Comparison of ENCODE assay signal across 8 cellular contexts in genomic region chr9:14320272-14321245, GRCh38. TPM values are rescaled to one million over a fixed set of nuclear protein-coding genes. Genes with fewer than 3 reads are reported as not detected.
DNase-seq lines count a peak whose midpoint lies in the region; ATAC-seq, FAIRE-seq and TF ChIP-seq lines count a peak whose summit lies in the region.

No MANE protein-coding gene starts in this region.

- no peaks in the 10 kb centered on the region for H3K9me3 Mint-ChIP-seq in activated naive CD8-positive, alpha-beta T cell (ENCODE audit: low read depth)
- peaks cover 4% of the 10 kb centered on the region for H3K9me3 Mint-ChIP-seq in activated naive CD8-positive, alpha-beta T cell treated with anti-CD3 and anti-CD28 coated beads for 36 hours
- no peaks in the 10 kb centered on the region for H3K9me3 Mint-ChIP-seq in nephron

- FAIRE-seq in endothelial cell of umbilical vein (lab: Jason Lieb, UNC), result peak; percentile 28

- H3K9me3 ChIP-seq in Panc1 (ENCODE audit: control insufficient read depth, insufficient read depth, low read depth, low read length), result no peaks in the 10 kb centered on the region
- no peaks in the 10 kb centered on the region for H3K9me3 ChIP-seq in endothelial cell of umbilical vein (replicated peaks; ENCODE audit: control insufficient read depth, insufficient read depth, low read length)

- CTCF ChIA-PET in Panc1 (lab: Charles Lee) (no interaction called here), endothelial cell of umbilical vein (lab: Charles Lee) (interaction anchor here (0.7 to 4.2 kb wide), 2 partner anchors 32 to 79 kb away, joined by 5 to 25 read pairs; no protein-coding TSS in a partner anchor)

- H3K27me3 Mint-ChIP-seq in activated naive CD8-positive, alpha-beta T cell, result peaks cover 43% of the 10 kb centered on the region
- H3K27me3 Mint-ChIP-seq in activated naive CD8-positive, alpha-beta T cell treated with anti-CD3 and anti-CD28 coated beads for 36 hours, result peaks cover 77% of the 10 kb centered on the region
- H3K27me3 Mint-ChIP-seq in nephron (ENCODE audit: low read depth), result peaks cover 4% of the 10 kb centered on the region

- H3K27ac Mint-ChIP-seq in activated naive CD8-positive, alpha-beta T cell, result no peak overlapping the region
- no peak overlapping the region for H3K27ac Mint-ChIP-seq in activated naive CD8-positive, alpha-beta T cell treated with anti-CD3 and anti-CD28 coated beads for 36 hours
- H3K27ac Mint-ChIP-seq in nephron, result peak overlapping the region; percentile 95 to 99 (median 98)

- peaks cover 34% of the 10 kb centered on the region for H3K79me2 ChIP-seq in endothelial cell of umbilical vein (ENCODE audit: control insufficient read depth, insufficient read depth, low read length)

- ATAC-seq in Panc1 (no peak), HG02981 (IDR thresholded peaks at IDR 0.05; ENCODE audit: unreplicated experiment) (no peak), HG03460 (IDR thresholded peaks at IDR 0.05; ENCODE audit: unreplicated experiment) (no peak)

- TF ChIP-seq CTCF in Panc1 (IDR thresholded peaks at IDR 0.05) (no peak), endothelial cell of umbilical vein (IDR thresholded peaks at IDR 0.05; ENCODE audit: extremely low read depth in 1 of 2, insufficient read depth in 1 of 2, low read depth in 1 of 2, low read length in 2 of 2) (no peak), nephron (IDR thresholded peaks at IDR 0.05; ENCODE audit: unreplicated experiment in 3 of 3) (no peak)

- H3K4me3 ChIP-seq in Panc1 (ENCODE audit: low read depth in 2 of 2, low read length in 2 of 2) (peak overlapping the region; percentile 48 to 53), endothelial cell of umbilical vein (replicated peaks in 1 of 3; ENCODE audit: insufficient read depth in 1 of 3, low read depth in 1 of 3, low read length in 3 of 3) (peak overlapping the region; percentile 32 to 91 (median 44))

- POLR2A ChIA-PET in Panc1 (lab: Charles Lee) (interaction anchor here (0.6 kb wide), 1 partner anchor 1526 kb away, joined by 8 read pairs; no protein-coding TSS in a partner anchor), endothelial cell of umbilical vein (lab: Charles Lee) (no interaction called here)

- peaks cover 17% of the 10 kb centered on the region for H3K4me1 Mint-ChIP-seq in activated naive CD8-positive, alpha-beta T cell (ENCODE audit: low read depth)
- H3K4me1 Mint-ChIP-seq in activated naive CD8-positive, alpha-beta T cell treated with anti-CD3 and anti-CD28 coated beads for 36 hours, result peaks cover 24% of the 10 kb centered on the region
- H3K4me1 Mint-ChIP-seq in nephron, result peaks cover 61% of the 10 kb centered on the region

- H3K9me1 ChIP-seq in endothelial cell of umbilical vein (replicated peaks; ENCODE audit: control insufficient read depth, extremely low read depth, insufficient read depth, low read length), result no peaks in the 10 kb centered on the region

- in situ Hi-C loops in Panc1 (cut with HindIII; ENCODE audit: low pct_unique_long_range_greater_than_20kb, low sequenced_read_pairs), result no loop called here

- H4K20me1 ChIP-seq in endothelial cell of umbilical vein (replicated peaks; ENCODE audit: control insufficient read depth, extremely low read depth, insufficient read depth, low read length), result no peaks in the 10 kb centered on the region

- no TSS peak for BruUV-seq in Panc1 (replicated peaks; lab: Mats Ljungman, UMichigan)
- no TSS peak for BruUV-seq in endothelial cell of umbilical vein (replicated peaks; lab: Mats Ljungman, UMichigan)

- no peaks in the 10 kb centered on the region for H3K36me3 Mint-ChIP-seq in activated naive CD8-positive, alpha-beta T cell
- no peaks in the 10 kb centered on the region for H3K36me3 Mint-ChIP-seq in activated naive CD8-positive, alpha-beta T cell treated with anti-CD3 and anti-CD28 coated beads for 36 hours
- no peaks in the 10 kb centered on the region for H3K36me3 Mint-ChIP-seq in nephron (ENCODE audit: low read depth)

- peaks cover 4% of the 10 kb centered on the region for H3K4me1 ChIP-seq in Panc1 (ENCODE audit: control insufficient read depth, insufficient read depth, low read length)
- peaks cover 71% of the 10 kb centered on the region for H3K4me1 ChIP-seq in endothelial cell of umbilical vein (ENCODE audit: control insufficient read depth, extremely low read depth, insufficient read depth, low read length)

- H3K4me3 Mint-ChIP-seq in activated naive CD8-positive, alpha-beta T cell, result peak overlapping the region; percentile 74
- no peak overlapping the region for H3K4me3 Mint-ChIP-seq in activated naive CD8-positive, alpha-beta T cell treated with anti-CD3 and anti-CD28 coated beads for 36 hours
- peak overlapping the region; percentile 91 to 99 (median 95) for H3K4me3 Mint-ChIP-seq in nephron

- peak overlapping the region; percentile 64 for H2AFZ ChIP-seq in endothelial cell of umbilical vein (ENCODE audit: low read depth, low read length)

- dilution Hi-C loops in endothelial cell of umbilical vein (cut with MboI; ENCODE audit: extremely low pct_ligation_motif_present, low sequenced_read_pairs), result no loop called here

- DNase-seq in activated naive CD8-positive, alpha-beta T cell treated with anti-CD3 and anti-CD28 coated beads for 36 hours, result no peak
- DNase-seq in Panc1 (ENCODE audit: low read depth, low spot score) (no peak), endothelial cell of umbilical vein (ENCODE audit: low read depth, low spot score) (peak; percentile 82)
- no peak for DNase-seq in stimulated activated CD4-positive, alpha-beta T cell treated with anti-CD3 and anti-CD28 coated beads, Interleukin-2, amount 100 ng/mL, for 48 hours

- TF ChIP-seq POLR2A in endothelial cell of umbilical vein (IDR thresholded peaks at IDR 0.05; ENCODE audit: low read depth, low read length), result peak; percentile 36

- H3K27me3 ChIP-seq in Panc1 (ENCODE audit: control insufficient read depth, insufficient read depth, low read length) (no peaks in the 10 kb centered on the region), endothelial cell of umbilical vein (ENCODE audit: control insufficient read depth in 2 of 2, insufficient read depth in 2 of 2, low read length in 2 of 2) (no peaks in the 10 kb centered on the region)

- H3K9ac ChIP-seq in endothelial cell of umbilical vein (replicated peaks; ENCODE audit: extremely low read depth, insufficient read depth, low read length), result peak overlapping the region; percentile 90

- H3K4me2 ChIP-seq in endothelial cell of umbilical vein (ENCODE audit: insufficient read depth, low read length), result peak overlapping the region; percentile 92

- H3K27ac ChIP-seq in Panc1 (ENCODE audit: low read length), result peak overlapping the region; percentile 84
- peak overlapping the region; percentile 94 for H3K27ac ChIP-seq in endothelial cell of umbilical vein (ENCODE audit: insufficient read depth, low read depth, low read length)

- H3K36me3 ChIP-seq in Panc1 (ENCODE audit: control insufficient read depth, insufficient read depth, low read length), result no peaks in the 10 kb centered on the region
- no peaks in the 10 kb centered on the region for H3K36me3 ChIP-seq in endothelial cell of umbilical vein (ENCODE audit: control insufficient read depth in 2 of 2, extremely low read depth in 1 of 2, insufficient read depth in 2 of 2, low read length in 2 of 2)

- intact Hi-C loops in Panc1 (cut with micrococcal nuclease; ENCODE audit: unreplicated experiment) (no loop called here), endothelial cell of umbilical vein (cut with micrococcal nuclease) (loop anchor here (5.0 kb wide), 2 partner anchors 423 to 568 kb away; no protein-coding TSS in a partner anchor)

TF ChIP-seq in endothelial cell of umbilical vein, 7 proteins besides CTCF, POLR2A, EP300 and RAD21:
- TF ChIP-seq JUN (IDR thresholded peaks at IDR 0.05; ENCODE audit: borderline replicate concordance, insufficient read depth, insufficient read length, low read depth), result peak; percentile 51
- TF ChIP-seq POLR2AphosphoS5 (IDR thresholded peaks at IDR 0.05; ENCODE audit: insufficient read depth, low read depth, low read length), result peak; percentile 18
- TF ChIP-seq GATA2 (IDR thresholded peaks at IDR 0.05; ENCODE audit: insufficient read depth, insufficient read length, low read depth, low read length), result peak; percentile 3
- no peak for TF ChIP-seq EZH2 (IDR thresholded peaks at IDR 0.05; ENCODE audit: borderline replicate concordance, low read depth, low read length, severe bottlenecking)
- peak; percentile 6 for TF ChIP-seq FOS (IDR thresholded peaks at IDR 0.05; ENCODE audit: borderline replicate concordance, insufficient read depth, low read length)
- TF ChIP-seq MYC (IDR thresholded peaks at IDR 0.05; ENCODE audit: low read depth, low read length), result no peak
- TF ChIP-seq MAX (IDR thresholded peaks at IDR 0.05; ENCODE audit: insufficient read depth, insufficient read length), result no peak

RNA-seq across cellular contexts. Expression of gene NFIB, which starts 6.6 kb away (rescaled TPM):
- not detected for total RNA-seq in activated naive CD8-positive, alpha-beta T cell treated with anti-CD3 and anti-CD28 coated beads for 36 hours
- total RNA-seq in Panc1 (2021; ENCODE audit: unreplicated experiment), result 26.7 TPM
- 5.0 TPM for polyA plus RNA-seq in Panc1 (2012; ENCODE audit: insufficient read length)
- 160 and 174 TPM in 2 replicates for total RNA-seq in endothelial cell of umbilical vein
- polyA plus RNA-seq in endothelial cell of umbilical vein, result 23.4 and 26.4 TPM in 2 replicates
- 37.4 and 43.7 TPM in 2 replicates for polyA plus RNA-seq in endothelial cell of umbilical vein (2011; cell fraction: cytosol; rRNA removed)
- 154 and 187 TPM in 2 replicates for polyA plus RNA-seq in endothelial cell of umbilical vein (2011; cell fraction: nucleus; rRNA removed)
- polyA plus RNA-seq in endothelial cell of umbilical vein (2012), result 57.7 and 61.6 TPM in 2 replicates
- 232 and 242 TPM in 2 replicates for polyA minus RNA-seq in endothelial cell of umbilical vein
- polyA minus RNA-seq in endothelial cell of umbilical vein (2011; cell fraction: cytosol; rRNA and poly(A)+ RNA removed), result 21.1 TPM
- polyA minus RNA-seq in endothelial cell of umbilical vein (2011; cell fraction: nucleus; rRNA and poly(A)+ RNA removed), result 402 and 529 TPM in 2 replicates

Comparison
In these comparisons a context has a peak if more than half of its experiments do, and no peak if none do; other contexts are left out.
1. H3K27ac Mint-ChIP-seq: peak in nephron (3 of 3); none in activated naive CD8-positive, alpha-beta T cell (single experiment) and activated naive CD8-positive, alpha-beta T cell treated with anti-CD3 and anti-CD28 coated beads for 36 hours (single experiment).
2. RNA of gene NFIB, which starts 6.6 kb away (total RNA-seq): 160 to 174 TPM in endothelial cell of umbilical vein and 26.7 TPM in Panc1 (single experiment); not detected in activated naive CD8-positive, alpha-beta T cell treated with anti-CD3 and anti-CD28 coated beads for 36 hours; every median in the first group is over 10 times any median in the second.